In the genomic region with DNA sequence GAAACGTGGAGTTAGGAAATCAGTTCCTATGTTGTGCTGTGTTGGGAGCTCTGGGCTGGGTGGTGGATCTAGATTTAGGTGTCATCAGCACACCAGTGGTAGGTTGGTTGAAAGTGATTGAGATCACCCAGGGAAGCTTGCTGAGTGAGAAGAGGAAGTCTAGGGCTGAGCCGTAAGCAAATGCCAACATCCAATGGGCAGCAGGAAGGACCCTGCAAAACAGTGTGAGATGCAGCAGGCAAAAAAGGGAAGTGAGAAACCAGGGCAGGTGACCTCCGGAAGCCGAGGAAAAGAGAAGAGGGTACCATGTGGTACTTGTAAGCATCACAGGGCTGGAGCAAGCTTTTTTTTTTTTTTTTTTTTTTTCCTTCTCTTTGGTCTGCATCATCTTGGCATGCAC, we compare ENCODE assay signal across 7 cellular contexts. TPM values are rescaled to one million over a fixed set of nuclear protein-coding genes. Genes with fewer than 3 reads are reported as not detected.
DNase-seq lines count a peak whose midpoint lies in the region; ATAC-seq and TF ChIP-seq lines count a peak whose summit lies in the region.

No MANE protein-coding gene starts in this region.

- DNase-seq in GM19240 (ENCODE audit: insufficient read length, low spot score) (peak; percentile 81), T-helper 17 cell (no peak), natural killer cell (no peak), prostate gland (ENCODE audit: low spot score) (no peak), omental fat pad (ENCODE audit: low spot score) (no peak), MCF 10A (ENCODE audit: unreplicated experiment) (no peak)

- no peak overlapping the region for H3K4me3 ChIP-seq in prostate gland

- peaks cover 15% of the 10 kb centered on the region for H3K4me1 Mint-ChIP-seq in T-helper 17 cell
- peaks cover 6 to 13% of the 10 kb centered on the region in 2 donors for H3K4me1 Mint-ChIP-seq in natural killer cell
- peaks cover 28% of the 10 kb centered on the region for H3K4me1 Mint-ChIP-seq in MCF 10A (ENCODE audit: insufficient read depth, unreplicated experiment)

- H3K9me3 Mint-ChIP-seq in natural killer cell = no peaks in the 10 kb centered on the region
- no peaks in the 10 kb centered on the region for H3K9me3 Mint-ChIP-seq in MCF 10A (ENCODE audit: unreplicated experiment)

- no peak for TF ChIP-seq CTCF in natural killer cell (IDR thresholded peaks at IDR 0.05)
- TF ChIP-seq CTCF in prostate gland (IDR thresholded peaks at IDR 0.05) = no peak
- TF ChIP-seq CTCF in omental fat pad (IDR thresholded peaks at IDR 0.05) = no peak
- TF ChIP-seq CTCF in MCF 10A (IDR thresholded peaks at IDR 0.05; ENCODE audit: unreplicated experiment) = no peak

- no peaks in the 10 kb centered on the region for H3K36me3 ChIP-seq in prostate gland

- H3K4me1 ChIP-seq in prostate gland (replicated peaks) = no peaks in the 10 kb centered on the region

- H3K27ac Mint-ChIP-seq in T-helper 17 cell = peak overlapping the region; percentile 19
- peak overlapping the region in 1 of 2 donors; percentile 9 for H3K27ac Mint-ChIP-seq in natural killer cell
- no peak overlapping the region for H3K27ac Mint-ChIP-seq in MCF 10A (ENCODE audit: low read depth, unreplicated experiment)

- intact Hi-C loops in natural killer cell (cut with micrococcal nuclease) = no loop called here
- intact Hi-C loops in prostate gland (cut with DNase I) = no loop called here
- intact Hi-C loops in MCF 10A (cut with micrococcal nuclease) = no loop called here

- TF ChIP-seq POLR2A in prostate gland (IDR thresholded peaks at IDR 0.05) = no peak

- no peaks in the 10 kb centered on the region for H3K27me3 ChIP-seq in prostate gland (replicated peaks; ENCODE audit: insufficient read depth)

- POLR2A ChIA-PET in MCF 10A (lab: Yijun Ruan, JAX) = interaction anchor here (0.8 to 1.6 kb wide), 4 partner anchors 12 to 55 kb away, joined by 3 to 8 read pairs (median 3); a partner anchor contains a TSS

- WGBS in prostate gland = 68% methylated on average over 4 of the region's 4 CpGs

- ATAC-seq in HG03045 (IDR thresholded peaks at IDR 0.05; ENCODE audit: unreplicated experiment) (peak; percentile 75), T-helper 17 cell (peak; percentile 83), natural killer cell (peak; percentile 65 to 87 (median 66)), omental fat pad (ENCODE audit: low FRiP score) (no peak)

- H3K4me3 Mint-ChIP-seq in T-helper 17 cell (no peak overlapping the region), natural killer cell (no peak overlapping the region), MCF 10A (ENCODE audit: unreplicated experiment) (no peak overlapping the region)

- CTCF ChIA-PET in MCF 10A (lab: Yijun Ruan, JAX) = interaction anchor here (2.0 kb wide), 1 partner anchor 12 kb away, joined by 17 read pairs; no protein-coding TSS in a partner anchor

- H3K9me3 ChIP-seq in T-helper 17 cell (ENCODE audit: control insufficient read depth, low read length, poor library complexity, severe bottlenecking) = no peaks in the 10 kb centered on the region
- H3K9me3 ChIP-seq in prostate gland = no peaks in the 10 kb centered on the region

- H3K36me3 Mint-ChIP-seq in T-helper 17 cell (ENCODE audit: low read depth) (no peaks in the 10 kb centered on the region), natural killer cell (no peaks in the 10 kb centered on the region), MCF 10A (ENCODE audit: insufficient read depth, unreplicated experiment) (peaks cover 13% of the 10 kb centered on the region)

- no peaks in the 10 kb centered on the region for H3K27me3 Mint-ChIP-seq in T-helper 17 cell
- peaks cover 2 to 6% of the 10 kb centered on the region in 2 donors for H3K27me3 Mint-ChIP-seq in natural killer cell (ENCODE audit: low read depth in 2 of 2)
- H3K27me3 Mint-ChIP-seq in MCF 10A (ENCODE audit: insufficient read depth, unreplicated experiment) = no peaks in the 10 kb centered on the region

- H3K27ac ChIP-seq in prostate gland = no peak overlapping the region

- no TSS peak for BruUV-seq in MCF 10A (replicated peaks; lab: Mats Ljungman, UMichigan)

RNA-seq across cellular contexts. Expression of a gene that starts 15.9 kb away (rescaled TPM):
- total RNA-seq in T-helper 17 cell (100 to 1,000 TPM; 101 to 102 TPM), natural killer cell (100 to 1,000 TPM; 127 to 141 (median 135) TPM), prostate gland (100 to 1,000 TPM; 143 to 220 TPM), omental fat pad (100 to 1,000 TPM; 107 to 148 (median 127) TPM), MCF 10A (2022) (225 and 298 TPM in 2 replicates)

RNA-seq across cellular contexts. Expression of a gene that starts 45.1 kb away (rescaled TPM):
- total RNA-seq in T-helper 17 cell (10 to 100 TPM; 48.2 to 55.3 TPM), natural killer cell (10 to 100 TPM; 37.3 to 42.8 (median 40.9) TPM), prostate gland (10 to 100 TPM; 29.1 to 34.9 TPM), omental fat pad (10 to 100 TPM; 25.9 to 30.3 (median 27.1) TPM), MCF 10A (2022) (29.4 and 42.8 TPM in 2 replicates)

RNA-seq across cellular contexts. Expression of a gene that starts 49.8 kb away (rescaled TPM):
- total RNA-seq in T-helper 17 cell = 100 to 1,000 TPM; 253 to 276 TPM
- 100 to 1,000 TPM; 202 to 223 (median 211) TPM for total RNA-seq in natural killer cell
- total RNA-seq in prostate gland = 100 to 1,000 TPM; 339 to 523 TPM
- 100 to 1,000 TPM; 369 to 489 (median 433) TPM for total RNA-seq in omental fat pad
- 519 and 557 TPM in 2 replicates for total RNA-seq in MCF 10A (2022)
